Comparison of ENCODE assay signal across 8 cellular contexts in the genomic region with DNA sequence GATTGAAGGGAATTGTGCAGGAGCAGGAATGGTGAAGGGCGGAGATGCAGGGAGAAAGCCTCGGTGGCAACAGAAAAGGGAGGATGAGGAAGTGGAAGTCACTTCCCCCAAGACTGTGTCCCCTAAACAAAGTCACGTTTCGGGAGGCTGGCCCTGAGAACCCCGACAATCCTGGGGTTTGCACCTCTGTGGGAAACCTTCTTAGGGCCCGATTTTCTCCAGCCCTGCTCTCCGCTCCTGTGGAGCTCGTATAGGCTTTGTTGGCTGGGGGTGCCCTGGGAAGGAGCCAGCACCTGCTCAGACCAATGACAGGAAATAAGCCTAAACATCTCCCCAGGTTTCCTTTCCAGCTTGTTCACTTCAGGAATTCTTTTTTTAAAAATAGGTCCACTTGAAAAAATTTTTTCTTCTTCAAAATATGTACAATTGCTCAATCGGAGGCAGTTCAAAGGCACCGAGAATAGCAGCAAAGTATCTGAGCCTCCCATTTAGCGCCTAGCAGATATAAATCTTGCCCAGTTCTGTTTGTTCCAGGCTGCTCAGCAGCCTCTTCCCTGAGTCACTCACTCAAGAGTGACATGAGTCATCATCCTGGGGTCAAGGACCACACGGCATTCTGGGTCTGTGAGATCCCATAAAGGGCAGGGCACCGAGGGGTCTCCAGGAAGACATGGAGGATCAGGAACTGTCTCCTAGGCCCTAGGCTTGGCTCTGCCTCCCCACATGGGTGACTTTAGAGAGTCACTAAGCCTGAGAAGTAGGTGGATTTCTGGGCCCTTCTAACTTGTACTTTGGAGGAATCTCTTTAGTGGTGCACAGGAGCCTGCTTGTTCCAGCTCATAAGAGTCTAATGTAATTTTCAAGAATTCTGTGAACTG. TPM values are rescaled to one million over a fixed set of nuclear protein-coding genes. Genes with fewer than 3 reads are reported as not detected.
DNase-seq lines count a peak whose midpoint lies in the region; ATAC-seq, FAIRE-seq and TF ChIP-seq lines count a peak whose summit lies in the region.

No MANE protein-coding gene starts in this region.

- H3K27me3 Mint-ChIP-seq in activated CD4-positive, alpha-beta T cell treated with anti-CD3 and anti-CD28 coated beads for 36 hours, result no peaks in the 10 kb centered on the region
- peaks cover 2% of the 10 kb centered on the region for H3K27me3 Mint-ChIP-seq in activated T-helper 1 cell treated with anti-CD3 and anti-CD28 coated beads, Interleukin-12 subunit alpha, Interleukin-12 subunit beta, Interleukin-2, Interleukin-4 antibody, amounts not matched to agents 30 ng/mL and 10 ng/mL and 1 ng/mL, durations not matched to agents 14 hours and 24 hours and 36 hours (ENCODE audit: insufficient read depth)

- peak; percentile 15 for DNase-seq in activated CD4-positive, alpha-beta T cell treated with anti-CD3 and anti-CD28 coated beads for 36 hours
- DNase-seq in activated CD4-positive, alpha-beta T cell treated with anti-CD3 and anti-CD28 coated beads, Interleukin-2, amount 50 U/mL, for 48 hours, result no peak
- no peak for DNase-seq in activated T-helper 1 cell treated with anti-CD3 and anti-CD28 coated beads, Interleukin-12 subunit alpha, Interleukin-12 subunit beta, Interleukin-2, Interleukin-4 antibody, amounts not matched to agents 30 ng/mL and 10 ng/mL and 1 ng/mL, durations not matched to agents 14 hours and 24 hours and 36 hours (ENCODE audit: low spot score)
- DNase-seq in kidney (peak; percentile 82), substantia nigra (lab: John Stamatoyannopoulos, UW) (peak in 2 of 49 donors; percentile 28 to 39), frontal cortex (ENCODE audit: low spot score in 2 of 2) (no peak), medulla oblongata (ENCODE audit: extremely low spot score) (no peak)

- FAIRE-seq in kidney (lab: Jason Lieb, UNC) (no peak), frontal cortex (lab: Jason Lieb, UNC) (no peak)

- CTCF ChIA-PET in activated CD4-positive, alpha-beta T cell treated with anti-CD3 and anti-CD28 coated beads for 36 hours (lab: Charles Lee), result interaction anchor here (1.5 kb wide), 1 partner anchor 28 kb away, joined by 4 read pairs; no protein-coding TSS in a partner anchor

- H3K4me3 Mint-ChIP-seq in activated CD4-positive, alpha-beta T cell treated with anti-CD3 and anti-CD28 coated beads for 36 hours, result no peak overlapping the region
- no peak overlapping the region for H3K4me3 Mint-ChIP-seq in activated T-helper 1 cell treated with anti-CD3 and anti-CD28 coated beads, Interleukin-12 subunit alpha, Interleukin-12 subunit beta, Interleukin-2, Interleukin-4 antibody, amounts not matched to agents 30 ng/mL and 10 ng/mL and 1 ng/mL, durations not matched to agents 14 hours and 24 hours and 36 hours

- no peak overlapping the region for H3K9ac ChIP-seq in kidney (ENCODE audit: low read length in 2 of 2)

- no peaks in the 10 kb centered on the region for H3K9me3 Mint-ChIP-seq in activated CD4-positive, alpha-beta T cell treated with anti-CD3 and anti-CD28 coated beads for 36 hours (ENCODE audit: low read depth)
- H3K9me3 Mint-ChIP-seq in activated T-helper 1 cell treated with anti-CD3 and anti-CD28 coated beads, Interleukin-12 subunit alpha, Interleukin-12 subunit beta, Interleukin-2, Interleukin-4 antibody, amounts not matched to agents 30 ng/mL and 10 ng/mL and 1 ng/mL, durations not matched to agents 14 hours and 24 hours and 36 hours, result no peaks in the 10 kb centered on the region

- H3K27ac ChIP-seq in kidney (ENCODE audit: low read depth in 2 of 2, low read length in 2 of 2) (peak overlapping the region; percentile 40 to 51), substantia nigra (ENCODE audit: low read depth, low read length, poor library complexity, severe bottlenecking) (peak overlapping the region; percentile 31)

- H3K9me3 ChIP-seq in kidney (ENCODE audit: control insufficient read depth in 1 of 2, low read length in 2 of 2), result no peaks in the 10 kb centered on the region

- H3K36me3 Mint-ChIP-seq in activated CD4-positive, alpha-beta T cell treated with anti-CD3 and anti-CD28 coated beads for 36 hours (ENCODE audit: low read depth), result no peaks in the 10 kb centered on the region
- no peaks in the 10 kb centered on the region for H3K36me3 Mint-ChIP-seq in activated T-helper 1 cell treated with anti-CD3 and anti-CD28 coated beads, Interleukin-12 subunit alpha, Interleukin-12 subunit beta, Interleukin-2, Interleukin-4 antibody, amounts not matched to agents 30 ng/mL and 10 ng/mL and 1 ng/mL, durations not matched to agents 14 hours and 24 hours and 36 hours (ENCODE audit: low read depth)

- no peak overlapping the region for H3K4me3 ChIP-seq in kidney (ENCODE audit: low read length in 2 of 2)

- no peaks in the 10 kb centered on the region for H3K36me3 ChIP-seq in kidney (ENCODE audit: control insufficient read depth in 1 of 2, insufficient read depth in 2 of 2, low read length in 2 of 2)

- intact Hi-C loops in activated CD4-positive, alpha-beta T cell treated with anti-CD3 and anti-CD28 coated beads for 36 hours (cut with DNase I, micrococcal nuclease), result no loop called here
- intact Hi-C loops in activated T-helper 1 cell treated with anti-CD3 and anti-CD28 coated beads, Interleukin-12 subunit alpha, Interleukin-12 subunit beta, Interleukin-2, Interleukin-4 antibody, amounts not matched to agents 30 ng/mL and 10 ng/mL and 1 ng/mL, durations not matched to agents 14 hours and 24 hours and 36 hours (cut with micrococcal nuclease), result loop anchor here (5.0 kb wide), 2 partner anchors 117 to 202 kb away; partner anchors contain the start of genes AMPD3 and RNF141
- intact Hi-C loops in kidney (cut with DNase I), result no loop called here

- H3K27ac Mint-ChIP-seq in activated CD4-positive, alpha-beta T cell treated with anti-CD3 and anti-CD28 coated beads for 36 hours, result no peak overlapping the region
- peak overlapping the region; percentile 68 for H3K27ac Mint-ChIP-seq in activated T-helper 1 cell treated with anti-CD3 and anti-CD28 coated beads, Interleukin-12 subunit alpha, Interleukin-12 subunit beta, Interleukin-2, Interleukin-4 antibody, amounts not matched to agents 30 ng/mL and 10 ng/mL and 1 ng/mL, durations not matched to agents 14 hours and 24 hours and 36 hours

- POLR2A ChIA-PET in activated CD4-positive, alpha-beta T cell treated with anti-CD3 and anti-CD28 coated beads for 36 hours (lab: Charles Lee), result interaction anchor here (0.7 kb wide), 1 partner anchor 47 kb away, joined by 3 read pairs; no protein-coding TSS in a partner anchor

- no peak for TF ChIP-seq CTCF in kidney (IDR thresholded peaks at IDR 0.05; ENCODE audit: borderline replicate concordance, extremely low read depth, insufficient read depth)

- H3K4me1 Mint-ChIP-seq in activated CD4-positive, alpha-beta T cell treated with anti-CD3 and anti-CD28 coated beads for 36 hours, result peaks cover 24% of the 10 kb centered on the region
- H3K4me1 Mint-ChIP-seq in activated T-helper 1 cell treated with anti-CD3 and anti-CD28 coated beads, Interleukin-12 subunit alpha, Interleukin-12 subunit beta, Interleukin-2, Interleukin-4 antibody, amounts not matched to agents 30 ng/mL and 10 ng/mL and 1 ng/mL, durations not matched to agents 14 hours and 24 hours and 36 hours (ENCODE audit: low read depth), result peaks cover 42% of the 10 kb centered on the region

- H3K4me1 ChIP-seq in kidney (ENCODE audit: control insufficient read depth in 1 of 2, insufficient read depth in 1 of 2, low read depth in 1 of 2, low read length in 2 of 2), result peaks cover 16 to 31% of the 10 kb centered on the region in 2 donors

- peak; percentile 57 for ATAC-seq in activated CD4-positive, alpha-beta T cell treated with anti-CD3 and anti-CD28 coated beads for 36 hours
- no peak for ATAC-seq in GM18519 (IDR thresholded peaks at IDR 0.05; ENCODE audit: low FRiP score, unreplicated experiment)

RNA-seq across cellular contexts. Expression of gene IRAG1, which starts 34.0 kb away (rescaled TPM):
- total RNA-seq in activated CD4-positive, alpha-beta T cell treated with anti-CD3 and anti-CD28 coated beads for 36 hours, result not detected
- not detected in 2 replicates for total RNA-seq in activated T-helper 1 cell treated with anti-CD3 and anti-CD28 coated beads, Interleukin-12 subunit alpha, Interleukin-12 subunit beta, Interleukin-2, Interleukin-4 antibody, amounts not matched to agents 30 ng/mL and 10 ng/mL and 1 ng/mL, durations not matched to agents 14 hours and 24 hours and 36 hours
- 38.1 TPM for total RNA-seq in kidney
- 7.0 TPM for polyA plus RNA-seq in kidney (ENCODE audit: insufficient read depth, low read depth, low replicate concordance)
- total RNA-seq in frontal cortex, result 1.6 TPM

Comparison
In these comparisons a context has a peak if more than half of its experiments do, and no peak if none do; other contexts are left out.
1. DNase-seq: peak in activated CD4-positive, alpha-beta T cell treated with anti-CD3 and anti-CD28 coated beads for 36 hours (single experiment) and kidney (single experiment); none in activated CD4-positive, alpha-beta T cell treated with anti-CD3 and anti-CD28 coated beads, Interleukin-2, amount 50 U/mL, for 48 hours (0 of 2), activated T-helper 1 cell treated with anti-CD3 and anti-CD28 coated beads, Interleukin-12 subunit alpha, Interleukin-12 subunit beta, Interleukin-2, Interleukin-4 antibody, amounts not matched to agents 30 ng/mL and 10 ng/mL and 1 ng/mL, durations not matched to agents 14 hours and 24 hours and 36 hours (single experiment), frontal cortex (0 of 2) and medulla oblongata (single experiment).
2. RNA of gene IRAG1, which starts 34.0 kb away (total RNA-seq): 38.1 TPM in kidney (single experiment); 1.6 TPM in frontal cortex (single experiment), not detected in activated CD4-positive, alpha-beta T cell treated with anti-CD3 and anti-CD28 coated beads for 36 hours and not detected in activated T-helper 1 cell treated with anti-CD3 and anti-CD28 coated beads, Interleukin-12 subunit alpha, Interleukin-12 subunit beta, Interleukin-2, Interleukin-4 antibody, amounts not matched to agents 30 ng/mL and 10 ng/mL and 1 ng/mL, durations not matched to agents 14 hours and 24 hours and 36 hours; every median in the first group is over 10 times any median in the second.